In genomic region chr6:128882560-128882959, GRCh38 we compare ENCODE assay signal across 10 cellular contexts. TPM values are rescaled to one million over a fixed set of nuclear protein-coding genes. Genes with fewer than 3 reads are reported as not detected.
DNase-seq lines count a peak whose midpoint lies in the region; ATAC-seq and TF ChIP-seq lines count a peak whose summit lies in the region.
"Had no signal": no experiment of that assay in that cellular context is flagged by ENCODE, and none has a peak within 500 bp of the region (broad histone marks: within the 10 kb centered on the region; RNA-seq: fewer than 3 reads in every experiment).

No MANE protein-coding gene starts in this region.

- H3K27me3 ChIP-seq in RWPE2 (ENCODE audit: insufficient read depth, poor library complexity, severe bottlenecking) (peaks cover 8% of the 10 kb centered on the region), gastroesophageal sphincter (no peaks in the 10 kb centered on the region), parathyroid adenoma (ENCODE audit: control insufficient read depth, insufficient read depth, low read length) (no peaks in the 10 kb centered on the region)

- TF ChIP-seq POLR2A in gastroesophageal sphincter (IDR thresholded peaks at IDR 0.05) (no peak), GM18505 (IDR thresholded peaks at IDR 0.05; ENCODE audit: borderline replicate concordance, extremely low read depth, insufficient read depth, insufficient read length) (no peak)

- TF ChIP-seq EP300 in gastroesophageal sphincter (IDR thresholded peaks at IDR 0.05), result no peak

- H3K4me1 ChIP-seq in RWPE2 (ENCODE audit: insufficient read depth, poor library complexity, severe bottlenecking), result no peaks in the 10 kb centered on the region
- H3K4me1 ChIP-seq in gastroesophageal sphincter, result peaks cover 0 to 5% (median 0%) of the 10 kb centered on the region in 3 donors
- H3K4me1 ChIP-seq in parathyroid adenoma, result no peaks in the 10 kb centered on the region

- DNase-seq in AG10803 (ENCODE audit: low read depth), result peak; percentile 17
- DNase-seq in RWPE2 (ENCODE audit: low spot score), result no peak
- no peak for DNase-seq in stimulated activated CD4-positive, alpha-beta T cell treated with anti-CD3 and anti-CD28 coated beads, Interleukin-4, amount 100 ng/mL, for 1 hour
- DNase-seq in SIG-M5 treated with dmso at 0.1 percent for 504 hours (lab: John Stamatoyannopoulos, UW; ENCODE audit: unreplicated experiment), result no peak
- DNase-seq: DMS79 treated with DMSO at 0.1 percent for 48 hours, T-helper 9 cell had no signal

- 13 to 56% methylated on average over 2 of the region's 2 CpGs for WGBS in gastroesophageal sphincter (ENCODE audit: low coverage in 1 of 2), 2 donors

- no peaks in the 10 kb centered on the region for H3K9me3 ChIP-seq in RWPE2 (ENCODE audit: severe bottlenecking)
- H3K9me3 ChIP-seq in gastroesophageal sphincter, result no peaks in the 10 kb centered on the region
- H3K9me3 ChIP-seq in parathyroid adenoma (ENCODE audit: control insufficient read depth, low read length), result no peaks in the 10 kb centered on the region

- H3K4me3 ChIP-seq in AG10803 (ENCODE audit: low read length), result peak overlapping the region; percentile 75
- H3K4me3 ChIP-seq in RWPE2 (ENCODE audit: severe bottlenecking), result no peak overlapping the region
- peak overlapping the region; percentile 61 to 79 for H3K4me3 ChIP-seq in gastroesophageal sphincter
- H3K4me3 ChIP-seq in parathyroid adenoma (ENCODE audit: low read depth, low read length), result peak overlapping the region; percentile 50

- peak overlapping the region; percentile 66 for H3K4me2 ChIP-seq in parathyroid adenoma (ENCODE audit: low read length)

- TF ChIP-seq CTCF in AG10803 (conservative IDR thresholded peaks at IDR 0.05; ENCODE audit: low read length), result no peak
- TF ChIP-seq CTCF in RWPE2 (IDR thresholded peaks at IDR 0.05; ENCODE audit: poor library complexity, severe bottlenecking), result no peak
- TF ChIP-seq CTCF in gastroesophageal sphincter (IDR thresholded peaks at IDR 0.05), result no peak
- no peak for TF ChIP-seq CTCF in parathyroid adenoma (IDR thresholded peaks at IDR 0.05)

- H2AFZ ChIP-seq in parathyroid adenoma, result peak overlapping the region; percentile 59

- H3K9ac ChIP-seq in parathyroid adenoma, result no peak overlapping the region

- H3K79me2 ChIP-seq in parathyroid adenoma, result no peaks in the 10 kb centered on the region

- H3K27ac ChIP-seq in RWPE2 (ENCODE audit: poor library complexity, severe bottlenecking), result no peak overlapping the region
- peak overlapping the region in 3 of 4 donors; percentile 56 to 81 (median 76) for H3K27ac ChIP-seq in gastroesophageal sphincter
- no peak overlapping the region for H3K27ac ChIP-seq in parathyroid adenoma

- no peaks in the 10 kb centered on the region for H3K36me3 ChIP-seq in RWPE2 (ENCODE audit: low read depth)
- H3K36me3 ChIP-seq in gastroesophageal sphincter, result no peaks in the 10 kb centered on the region
- H3K36me3 ChIP-seq in parathyroid adenoma (ENCODE audit: control insufficient read depth, insufficient read depth, low read length), result no peaks in the 10 kb centered on the region

- ATAC-seq in RWPE2 (ENCODE audit: low read depth), result peak; percentile 44; the same call in 2 of the 3 replicates
- ATAC-seq in gastroesophageal sphincter, result peak; percentile 23
- no peak for ATAC-seq in GM18505 (IDR thresholded peaks at IDR 0.05; ENCODE audit: unreplicated experiment)
- no peak for ATAC-seq in GM21528 (IDR thresholded peaks at IDR 0.05; ENCODE audit: low FRiP score, unreplicated experiment)

RNA-seq across cellular contexts. Expression of gene LAMA2, which starts 0.4 kb away (rescaled TPM):
- 100 to 1,000 TPM; 103 to 199 (median 153) TPM for total RNA-seq in gastroesophageal sphincter

Comparison
In these comparisons a context has a peak if more than half of its experiments do, and no peak if none do; other contexts are left out.
1. ATAC-seq: peak in RWPE2 (single experiment) and gastroesophageal sphincter (single experiment); none in GM18505 (single experiment) and GM21528 (single experiment).
2. H3K27ac ChIP-seq: peak in gastroesophageal sphincter (3 of 4); none in RWPE2 (single experiment) and parathyroid adenoma (single experiment).